Comparison of ENCODE assay signal across 21 cellular contexts in the genomic region with DNA sequence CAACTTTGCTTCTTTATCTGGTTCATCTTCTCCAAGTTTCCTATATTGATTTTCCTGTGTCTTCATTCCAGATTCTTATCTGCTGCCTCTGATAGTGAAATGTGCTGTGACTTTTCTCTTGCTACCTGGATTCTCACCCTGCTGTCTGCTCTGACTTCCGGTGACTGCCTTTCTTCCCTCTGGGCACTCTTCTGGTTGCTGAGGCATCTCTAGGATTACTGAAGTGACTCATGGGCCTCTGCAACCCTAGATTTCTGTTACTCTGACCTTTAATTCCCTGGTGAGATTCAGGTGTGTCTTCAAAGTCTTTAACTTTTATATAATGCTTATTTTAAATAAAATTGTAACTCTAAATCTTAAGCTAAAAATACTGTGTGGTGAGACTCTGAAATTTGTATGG. TPM values are rescaled to one million over a fixed set of nuclear protein-coding genes. Genes with fewer than 3 reads are reported as not detected.
DNase-seq lines count a peak whose midpoint lies in the region; ATAC-seq and TF ChIP-seq lines count a peak whose summit lies in the region.
"Had no signal": no experiment of that assay in that cellular context is flagged by ENCODE, and none has a peak within 500 bp of the region (broad histone marks: within the 10 kb centered on the region; RNA-seq: fewer than 3 reads in every experiment).

No MANE protein-coding gene starts in this region.

- peaks cover 59% of the 10 kb centered on the region for H3K4me1 Mint-ChIP-seq in osteocyte (ENCODE audit: unreplicated experiment)
- H3K4me1 Mint-ChIP-seq in GM23338 = peaks cover 4% of the 10 kb centered on the region; the same call in 1 of the 3 replicates
- H3K4me1 Mint-ChIP-seq: activated B cell treated with CpG ODN at 0.5 μM for 24 hours, T-cell had no signal

- H3K27ac ChIP-seq in lower lobe of right lung (no peak overlapping the region), GM23338 (ENCODE audit: low read depth) (no peak overlapping the region)
- H3K27ac ChIP-seq: left lung had no signal

- H3K36me3 Mint-ChIP-seq in osteocyte (ENCODE audit: unreplicated experiment) = no peaks in the 10 kb centered on the region
- H3K36me3 Mint-ChIP-seq in GM23338 (ENCODE audit: low read depth) = no peaks in the 10 kb centered on the region
- H3K36me3 Mint-ChIP-seq: T-cell had no signal

- peak; percentile 73 for DNase-seq in EL
- DNase-seq in LoVo (ENCODE audit: low spot score) = peak; percentile 44
- DNase-seq in amniotic stem cell (lab: John Stamatoyannopoulos, UW) = peak; percentile 27
- no peak for DNase-seq in osteocyte (ENCODE audit: extremely low spot score, unreplicated experiment)
- DNase-seq in lower lobe of right lung = no peak
- no peak for DNase-seq in NOMO-1 (lab: John Stamatoyannopoulos, UW; ENCODE audit: unreplicated experiment in 2 of 2)
- DNase-seq in activated CD4-positive, alpha-beta T cell treated with anti-CD3 and anti-CD28 coated beads, Interleukin-2, amount 50 U/mL, for 4 hours = no peak
- DNase-seq in GM23338 (ENCODE audit: low spot score) = no peak
- DNase-seq: activated B cell treated with CpG ODN at 0.5 μM for 24 hours; activated CD8-positive, alpha-beta T cell treated with anti-CD3 and anti-CD28 coated beads, Interleukin-2, amount 10 ng/mL, durations not matched to agents 7 days and 5 days; activated naive CD4-positive, alpha-beta T cell treated with anti-CD3 and anti-CD28 coated beads, Interleukin-2, amount 50 U/mL, for 16 hours; activated T-cell treated with anti-CD3 and anti-CD28 coated beads, Interleukin-2, amount 50 U/mL, for 4 hours; cortex of kidney; left lung; NCI-H1436 treated with DMSO at 0.1 percent for 48 hours; NCI-H82; occipital lobe; right cardiac atrium; RPMI8226; T-cell had no signal

- H3K27ac Mint-ChIP-seq in osteocyte (ENCODE audit: unreplicated experiment) = peak overlapping the region; percentile 66
- no peak overlapping the region for H3K27ac Mint-ChIP-seq in GM23338
- H3K27ac Mint-ChIP-seq: activated B cell treated with CpG ODN at 0.5 μM for 24 hours; activated CD8-positive, alpha-beta T cell treated with anti-CD3 and anti-CD28 coated beads, Interleukin-2, amount 10 ng/mL, durations not matched to agents 7 days and 5 days; stimulated activated naive CD8-positive, alpha-beta T cell treated with anti-CD3 and anti-CD28 coated beads, Interleukin-15, Interleukin-2, amounts not matched to agents 100 ng/mL and 50 ng/mL, for 24 hours; T-cell had no signal

- H3K79me2 ChIP-seq in GM23338 (replicated peaks; ENCODE audit: insufficient read depth) = no peaks in the 10 kb centered on the region

- H3K36me3 ChIP-seq in lower lobe of right lung = no peaks in the 10 kb centered on the region
- H3K36me3 ChIP-seq in GM23338 (ENCODE audit: insufficient read depth) = no peaks in the 10 kb centered on the region
- H3K36me3 ChIP-seq: left lung had no signal

- no peaks in the 10 kb centered on the region for H3F3A ChIP-seq in GM23338 (replicated peaks; ENCODE audit: low read depth)

- no peak overlapping the region for H2AFZ ChIP-seq in GM23338

- no peaks in the 10 kb centered on the region for H3K9me3 ChIP-seq in lower lobe of right lung

- no peaks in the 10 kb centered on the region for H4K20me1 ChIP-seq in GM23338 (replicated peaks; ENCODE audit: insufficient read depth)

- no peaks in the 10 kb centered on the region for H3K9me2 ChIP-seq in GM23338 (ENCODE audit: insufficient read depth)

- H3K9me3 Mint-ChIP-seq in osteocyte (ENCODE audit: unreplicated experiment) = no peaks in the 10 kb centered on the region
- no peaks in the 10 kb centered on the region for H3K9me3 Mint-ChIP-seq in GM23338
- H3K9me3 Mint-ChIP-seq: activated B cell treated with CpG ODN at 0.5 μM for 24 hours; activated T-cell treated with anti-CD3 and anti-CD28 coated beads, Interleukin-2, amount 50 U/mL, for 4 hours; stimulated activated naive CD8-positive, alpha-beta T cell treated with anti-CD3 and anti-CD28 coated beads, Interleukin-15, Interleukin-2, amounts not matched to agents 100 ng/mL and 50 ng/mL, for 24 hours had no signal

- no peaks in the 10 kb centered on the region for H3K27me3 ChIP-seq in lower lobe of right lung (ENCODE audit: low read depth)
- no peaks in the 10 kb centered on the region for H3K27me3 ChIP-seq in GM23338 (ENCODE audit: insufficient read depth)
- H3K27me3 ChIP-seq: left lung had no signal

- H3K4me3 ChIP-seq in lower lobe of right lung (no peak overlapping the region), GM23338 (no peak overlapping the region)
- H3K4me3 ChIP-seq: left lung had no signal

- H3K4me3 Mint-ChIP-seq in osteocyte (ENCODE audit: unreplicated experiment) = no peak overlapping the region
- no peak overlapping the region for H3K4me3 Mint-ChIP-seq in GM23338
- H3K4me3 Mint-ChIP-seq: activated B cell treated with CpG ODN at 0.5 μM for 24 hours; activated CD8-positive, alpha-beta T cell treated with anti-CD3 and anti-CD28 coated beads, Interleukin-2, amount 10 ng/mL, durations not matched to agents 7 days and 5 days; activated T-cell treated with anti-CD3 and anti-CD28 coated beads, Interleukin-2, amount 50 U/mL, for 4 hours; stimulated activated naive CD8-positive, alpha-beta T cell treated with anti-CD3 and anti-CD28 coated beads, Interleukin-15, Interleukin-2, amounts not matched to agents 100 ng/mL and 50 ng/mL, for 24 hours; T-cell had no signal

- no peaks in the 10 kb centered on the region for H3K4me1 ChIP-seq in lower lobe of right lung
- H3K4me1 ChIP-seq in GM23338 (ENCODE audit: insufficient read depth) = no peaks in the 10 kb centered on the region
- H3K4me1 ChIP-seq: left lung had no signal

- H3K4me2 ChIP-seq in GM23338 = no peak overlapping the region

- H3K27me3 Mint-ChIP-seq in osteocyte (ENCODE audit: unreplicated experiment) (no peaks in the 10 kb centered on the region), GM23338 (ENCODE audit: insufficient read depth, low read depth, poor library complexity) (no peaks in the 10 kb centered on the region)
- H3K27me3 Mint-ChIP-seq: stimulated activated naive CD8-positive, alpha-beta T cell treated with anti-CD3 and anti-CD28 coated beads, Interleukin-15, Interleukin-2, amounts not matched to agents 100 ng/mL and 50 ng/mL, for 24 hours had no signal

- TF ChIP-seq CTCF in osteocyte (IDR thresholded peaks at IDR 0.05) = no peak
- TF ChIP-seq CTCF in lower lobe of right lung (IDR thresholded peaks at IDR 0.05) = no peak
- no peak for TF ChIP-seq CTCF in GM23338 (conservative IDR thresholded peaks at IDR 0.05; ENCODE audit: low read depth in 2 of 2)

- ATAC-seq in lower lobe of right lung = no peak
- no peak for ATAC-seq in GM23338
- ATAC-seq: activated CD8-positive, alpha-beta T cell treated with anti-CD3 and anti-CD28 coated beads, Interleukin-2, amount 10 ng/mL, durations not matched to agents 7 days and 5 days; activated T-cell treated with anti-CD3 and anti-CD28 coated beads, Interleukin-2, amount 50 U/mL, for 4 hours; left lung; right cardiac atrium; T-cell had no signal

- intact Hi-C loops in lower lobe of right lung (cut with DNase I) = no loop called here

TF ChIP-seq in GM23338, 12 proteins besides CTCF, POLR2A, EP300 and RAD21:
- TF ChIP-seq ZNF114 (CRISPR knock-in tag; IDR thresholded peaks at IDR 0.05) = no peak
- no peak for TF ChIP-seq ZNF331 (CRISPR knock-in tag; IDR thresholded peaks at IDR 0.05; ENCODE audit: low read depth)
- no peak for TF ChIP-seq CREB1 (CRISPR knock-in tag; IDR thresholded peaks at IDR 0.05; ENCODE audit: low read depth)
- no peak for TF ChIP-seq EZH2phosphoT487 (IDR thresholded peaks at IDR 0.05; ENCODE audit: unreplicated experiment)

RNA-seq across cellular contexts. Expression of a gene that starts 46.9 kb away (rescaled TPM):
- 0.08 TPM in 2 replicates for total RNA-seq in osteocyte
- total RNA-seq in lower lobe of right lung = 2.9 TPM
- total RNA-seq in GM23338 (2014; rRNA removed; shearing (Covaris generic)) = 1.5 and 2.7 TPM in 2 replicates
- polyA plus RNA-seq in GM23338 (2016; fragmentation: Nextera tagmentation; extraction: Ambion mirVana) = 1.2 and 2.6 TPM in 2 replicates
- total RNA-seq: activated B cell treated with CpG ODN at 0.5 μM for 24 hours had no signal

Comparison
In these comparisons a context has a peak if more than half of its experiments do, and no peak if none do; other contexts are left out.
1. DNase-seq: peak in EL (single experiment), LoVo (single experiment) and amniotic stem cell (single experiment); none in osteocyte (single experiment), lower lobe of right lung (single experiment), NOMO-1 (0 of 2), activated CD4-positive, alpha-beta T cell treated with anti-CD3 and anti-CD28 coated beads, Interleukin-2, amount 50 U/mL, for 4 hours (0 of 2) and GM23338 (single experiment).